28 cellular contexts compared by ENCODE assay signal in genomic region chr3:5035692-5036535, GRCh38. TPM values are rescaled to one million over a fixed set of nuclear protein-coding genes. Genes with fewer than 3 reads are reported as not detected.
DNase-seq lines count a peak whose midpoint lies in the region; ATAC-seq lines count a peak whose summit lies in the region.
"Had no signal": no experiment of that assay in that cellular context is flagged by ENCODE, and none has a peak within 500 bp of the region (broad histone marks: within the 10 kb centered on the region; RNA-seq: fewer than 3 reads in every experiment).

No MANE protein-coding gene starts in this region.

- H3K27ac ChIP-seq in trophoblast cell (ENCODE audit: low read depth, low read length), result no peak overlapping the region
- H3K27ac ChIP-seq: right atrium auricular region had no signal

- no peak overlapping the region for H3K4me3 ChIP-seq in trophoblast cell (ENCODE audit: low read depth, low read length)
- H3K4me3 ChIP-seq in HAP-1, result no peak overlapping the region
- H3K4me3 ChIP-seq: right atrium auricular region had no signal

- H3K79me1 ChIP-seq in trophoblast cell (ENCODE audit: low read length), result peaks cover 6% of the 10 kb centered on the region

- intact Hi-C loops in activated CD4-positive, alpha-beta T cell treated with anti-CD3 and anti-CD28 coated beads for 36 hours (cut with DNase I, micrococcal nuclease), result no loop called here
- intact Hi-C loops in activated T-helper 2 cell treated with anti-CD3 and anti-CD28 coated beads, Interferon-gamma antibody, Interleukin-2, Interleukin-4, amounts not matched to agents 10 μg/mL and 5 μg/mL and 100 μg/mL, durations not matched to agents 14 hours and 24 hours and 36 hours (cut with micrococcal nuclease), result loop anchor here (1.0 kb wide), 1 partner anchor 10 kb away; no protein-coding TSS in a partner anchor

- H2AK5ac ChIP-seq in trophoblast cell (ENCODE audit: low read length), result no peak overlapping the region

- peak; percentile 7 for ATAC-seq in activated CD4-positive, alpha-beta T cell treated with anti-CD3 and anti-CD28 coated beads for 36 hours
- peak; percentile 62 for ATAC-seq in HG03135 (IDR thresholded peaks at IDR 0.05; ENCODE audit: unreplicated experiment)
- ATAC-seq: activated T-cell treated with anti-CD3 and anti-CD28 coated beads, Interleukin-2, amount 50 U/mL, for 4 hours; HepG2; left cardiac atrium; naive thymus-derived CD8-positive, alpha-beta T cell; SK-N-SH treated with all-trans-retinoic acid at 6 μM for 48 hours had no signal

- H3K14ac ChIP-seq in trophoblast cell (ENCODE audit: low read length), result no peak overlapping the region

- no peak overlapping the region for H3K4me3 Mint-ChIP-seq in activated CD4-positive, alpha-beta T cell treated with anti-CD3 and anti-CD28 coated beads for 36 hours
- H3K4me3 Mint-ChIP-seq in activated CD4-positive, alpha-beta T cell treated with anti-CD3 and anti-CD28 coated beads, Interleukin-2, amount 10 ng/mL, durations not matched to agents 7 days and 5 days, result no peak overlapping the region
- H3K4me3 Mint-ChIP-seq in activated T-helper 2 cell treated with anti-CD3 and anti-CD28 coated beads, Interferon-gamma antibody, Interleukin-2, Interleukin-4, amounts not matched to agents 10 μg/mL and 5 μg/mL and 100 μg/mL, durations not matched to agents 14 hours and 24 hours and 36 hours (ENCODE audit: low read depth), result no peak overlapping the region
- H3K4me3 Mint-ChIP-seq: activated CD4-positive, alpha-beta memory T cell treated with anti-CD3 and anti-CD28 coated beads for 36 hours; activated naive CD4-positive, alpha-beta T cell treated with anti-CD3 and anti-CD28 coated beads, Interleukin-2, amount 50 U/mL, for 24 hours; activated T-cell treated with anti-CD3 and anti-CD28 coated beads, Interleukin-2, amount 50 U/mL, for 4 hours; H9; naive thymus-derived CD8-positive, alpha-beta T cell; type B pancreatic cell had no signal

- H3K23ac ChIP-seq in trophoblast cell (ENCODE audit: low read length), result no peak overlapping the region

- H2BK12ac ChIP-seq in trophoblast cell (ENCODE audit: low read length), result no peak overlapping the region

- H3K4me1 ChIP-seq in trophoblast cell (ENCODE audit: control insufficient read depth in 1 of 2, insufficient read depth in 2 of 2, low read length in 2 of 2) (peaks cover 5 to 12% of the 10 kb centered on the region in 2 experiments), HAP-1 (no peaks in the 10 kb centered on the region)
- H3K4me1 ChIP-seq: right atrium auricular region had no signal

- POLR2A ChIA-PET in activated CD4-positive, alpha-beta T cell treated with anti-CD3 and anti-CD28 coated beads for 36 hours (lab: Charles Lee), result interaction anchor here (0.6 kb wide), 2 partner anchors 8 to 34 kb away, joined by 3 to 5 read pairs; no protein-coding TSS in a partner anchor
- POLR2A ChIA-PET in activated CD4-positive, alpha-beta T cell treated with anti-CD3 and anti-CD28 coated beads, Interleukin-2, amount 10 ng/mL, durations not matched to agents 7 days and 5 days (lab: Charles Lee), result no interaction called here

- H2AFZ ChIP-seq in trophoblast cell (ENCODE audit: insufficient read depth, low read length, poor library complexity), result no peak overlapping the region

- H3K18ac ChIP-seq in trophoblast cell (ENCODE audit: low read length), result no peak overlapping the region

- no peak overlapping the region for H3K27ac Mint-ChIP-seq in activated CD4-positive, alpha-beta T cell treated with anti-CD3 and anti-CD28 coated beads for 36 hours
- H3K27ac Mint-ChIP-seq in activated CD4-positive, alpha-beta T cell treated with anti-CD3 and anti-CD28 coated beads, Interleukin-2, amount 10 ng/mL, durations not matched to agents 7 days and 5 days, result no peak overlapping the region
- peak overlapping the region; percentile 44 for H3K27ac Mint-ChIP-seq in activated T-helper 2 cell treated with anti-CD3 and anti-CD28 coated beads, Interferon-gamma antibody, Interleukin-2, Interleukin-4, amounts not matched to agents 10 μg/mL and 5 μg/mL and 100 μg/mL, durations not matched to agents 14 hours and 24 hours and 36 hours
- H3K27ac Mint-ChIP-seq: activated CD4-positive, alpha-beta memory T cell treated with anti-CD3 and anti-CD28 coated beads for 36 hours; activated naive CD4-positive, alpha-beta T cell treated with anti-CD3 and anti-CD28 coated beads, Interleukin-2, amount 50 U/mL, for 24 hours; H9; type B pancreatic cell had no signal

- H3K4me1 Mint-ChIP-seq in activated CD4-positive, alpha-beta T cell treated with anti-CD3 and anti-CD28 coated beads for 36 hours, result peaks cover 16% of the 10 kb centered on the region
- peaks cover 28% of the 10 kb centered on the region for H3K4me1 Mint-ChIP-seq in activated CD4-positive, alpha-beta T cell treated with anti-CD3 and anti-CD28 coated beads, Interleukin-2, amount 10 ng/mL, durations not matched to agents 7 days and 5 days
- peaks cover 40% of the 10 kb centered on the region for H3K4me1 Mint-ChIP-seq in activated T-helper 2 cell treated with anti-CD3 and anti-CD28 coated beads, Interferon-gamma antibody, Interleukin-2, Interleukin-4, amounts not matched to agents 10 μg/mL and 5 μg/mL and 100 μg/mL, durations not matched to agents 14 hours and 24 hours and 36 hours (ENCODE audit: low read depth)
- H3K4me1 Mint-ChIP-seq: activated naive CD4-positive, alpha-beta T cell treated with anti-CD3 and anti-CD28 coated beads, Interleukin-2, amount 50 U/mL, for 24 hours had no signal

- no peak overlapping the region for H4K91ac ChIP-seq in trophoblast cell (ENCODE audit: low read depth, low read length)

- H3K27me3 Mint-ChIP-seq in activated CD4-positive, alpha-beta T cell treated with anti-CD3 and anti-CD28 coated beads for 36 hours, result peaks cover 2% of the 10 kb centered on the region
- H3K27me3 Mint-ChIP-seq in activated CD4-positive, alpha-beta T cell treated with anti-CD3 and anti-CD28 coated beads, Interleukin-2, amount 10 ng/mL, durations not matched to agents 7 days and 5 days, result no peaks in the 10 kb centered on the region
- no peaks in the 10 kb centered on the region for H3K27me3 Mint-ChIP-seq in activated T-helper 2 cell treated with anti-CD3 and anti-CD28 coated beads, Interferon-gamma antibody, Interleukin-2, Interleukin-4, amounts not matched to agents 10 μg/mL and 5 μg/mL and 100 μg/mL, durations not matched to agents 14 hours and 24 hours and 36 hours (ENCODE audit: low read depth)
- H3K27me3 Mint-ChIP-seq: activated CD4-positive, alpha-beta memory T cell treated with anti-CD3 and anti-CD28 coated beads for 36 hours; activated naive CD4-positive, alpha-beta T cell treated with anti-CD3 and anti-CD28 coated beads, Interleukin-2, amount 50 U/mL, for 24 hours; type B pancreatic cell had no signal

- no peak overlapping the region for H4K12ac ChIP-seq in trophoblast cell (ENCODE audit: low read depth, low read length)

- H2BK120ac ChIP-seq in trophoblast cell (ENCODE audit: insufficient read depth, low read length, poor library complexity), result no peak overlapping the region

- no peaks in the 10 kb centered on the region for H3K79me2 ChIP-seq in trophoblast cell (ENCODE audit: control insufficient read depth, insufficient read depth, low read length, poor library complexity)

- H3K9me3 ChIP-seq in trophoblast cell (ENCODE audit: insufficient read depth, low read depth, low read length) (no peaks in the 10 kb centered on the region), HAP-1 (no peaks in the 10 kb centered on the region)
- H3K9me3 ChIP-seq: right atrium auricular region had no signal

- H3K36me3 Mint-ChIP-seq in activated CD4-positive, alpha-beta T cell treated with anti-CD3 and anti-CD28 coated beads for 36 hours (ENCODE audit: low read depth), result no peaks in the 10 kb centered on the region
- no peaks in the 10 kb centered on the region for H3K36me3 Mint-ChIP-seq in activated CD4-positive, alpha-beta T cell treated with anti-CD3 and anti-CD28 coated beads, Interleukin-2, amount 10 ng/mL, durations not matched to agents 7 days and 5 days (ENCODE audit: low read depth)
- no peaks in the 10 kb centered on the region for H3K36me3 Mint-ChIP-seq in activated T-helper 2 cell treated with anti-CD3 and anti-CD28 coated beads, Interferon-gamma antibody, Interleukin-2, Interleukin-4, amounts not matched to agents 10 μg/mL and 5 μg/mL and 100 μg/mL, durations not matched to agents 14 hours and 24 hours and 36 hours (ENCODE audit: low read depth)
- H3K36me3 Mint-ChIP-seq: activated CD4-positive, alpha-beta memory T cell treated with anti-CD3 and anti-CD28 coated beads for 36 hours; activated naive CD4-positive, alpha-beta T cell treated with anti-CD3 and anti-CD28 coated beads, Interleukin-2, amount 50 U/mL, for 24 hours; naive thymus-derived CD8-positive, alpha-beta T cell; type B pancreatic cell had no signal

- no peak for DNase-seq in activated CD4-positive, alpha-beta T cell treated with anti-CD3 and anti-CD28 coated beads for 36 hours
- no peak for DNase-seq in activated CD4-positive, alpha-beta T cell treated with anti-CD3 and anti-CD28 coated beads, Interleukin-2, amount 10 ng/mL, durations not matched to agents 7 days and 5 days
- no peak for DNase-seq in activated T-helper 2 cell treated with anti-CD3 and anti-CD28 coated beads, Interferon-gamma antibody, Interleukin-2, Interleukin-4, amounts not matched to agents 10 μg/mL and 5 μg/mL and 100 μg/mL, durations not matched to agents 14 hours and 24 hours and 36 hours (ENCODE audit: low spot score)
- peak; percentile 39 to 72 for DNase-seq in trophoblast cell
- DNase-seq in Ammon's horn (ENCODE audit: low spot score), result no peak
- no peak for DNase-seq in NCI-H1048 (lab: John Stamatoyannopoulos, UW)
- DNase-seq in HAP-1 (ENCODE audit: low spot score in 2 of 2), result no peak
- DNase-seq: 8988T; activated CD4-positive, alpha-beta memory T cell treated with anti-CD3 and anti-CD28 coated beads for 36 hours; activated T-cell treated with anti-CD3 and anti-CD28 coated beads, Interleukin-2, amount 50 U/mL, for 4 hours; anterior cingulate cortex; central memory CD4-positive, alpha-beta T cell; COR-L47; DMS79; H9; head of caudate nucleus; left cardiac atrium; naive thymus-derived CD8-positive, alpha-beta T cell; NCI-H1417 treated with DMSO at 0.1 percent for 48 hours; NCI-H2171 treated with DMSO at 0.1 percent for 48 hours; RPMI8226; stimulated activated CD4-positive, alpha-beta T cell treated with anti-CD3 and anti-CD28 coated beads, Interleukin-4, amount 100 ng/mL, for 24 hours had no signal

- H3K9ac ChIP-seq in trophoblast cell (ENCODE audit: low read length), result no peak overlapping the region

- H3K4ac ChIP-seq in trophoblast cell (ENCODE audit: low read depth, low read length), result no peak overlapping the region

- no CpG with 5 or more reads among the region's 14 CpGs for WGBS in trophoblast cell (ENCODE audit: extremely low coverage, insufficient coverage, insufficient read length)

- no peak overlapping the region for H3K4me2 ChIP-seq in trophoblast cell (ENCODE audit: low read length)

- CTCF ChIA-PET in activated CD4-positive, alpha-beta T cell treated with anti-CD3 and anti-CD28 coated beads for 36 hours (lab: Charles Lee), result interaction anchor here (0.6 to 1.1 kb wide), 4 partner anchors 16 to 325 kb away, joined by 3 to 4 read pairs (median 3); no protein-coding TSS in a partner anchor
- CTCF ChIA-PET in activated CD4-positive, alpha-beta T cell treated with anti-CD3 and anti-CD28 coated beads, Interleukin-2, amount 10 ng/mL, durations not matched to agents 7 days and 5 days (lab: Charles Lee), result interaction anchor here (0.5 to 2.8 kb wide), 9 partner anchors 9 to 202 kb away, joined by 3 to 11 read pairs (median 3); no protein-coding TSS in a partner anchor

- no peak overlapping the region for H2BK5ac ChIP-seq in trophoblast cell (ENCODE audit: low read depth, low read length, poor library complexity)

- no peaks in the 10 kb centered on the region for H3K27me3 ChIP-seq in trophoblast cell (ENCODE audit: insufficient read depth, low read length)
- no peaks in the 10 kb centered on the region for H3K27me3 ChIP-seq in HAP-1 (ENCODE audit: low read depth)
- H3K27me3 ChIP-seq: right atrium auricular region had no signal

- in situ Hi-C loops in HAP-1 (cut with MboI; ENCODE audit: low sequenced_read_pairs), result no loop called here

- H3K36me3 ChIP-seq in trophoblast cell (ENCODE audit: control insufficient read depth in 1 of 2, insufficient read depth in 2 of 2, low read length in 2 of 2), result no peaks in the 10 kb centered on the region
- no peaks in the 10 kb centered on the region for H3K36me3 ChIP-seq in HAP-1 (replicated peaks)
- H3K36me3 ChIP-seq: right atrium auricular region had no signal

- H4K8ac ChIP-seq in trophoblast cell (ENCODE audit: low read depth, low read length), result no peak overlapping the region

- H3K9me3 Mint-ChIP-seq in activated CD4-positive, alpha-beta T cell treated with anti-CD3 and anti-CD28 coated beads for 36 hours (ENCODE audit: low read depth), result no peaks in the 10 kb centered on the region
- no peaks in the 10 kb centered on the region for H3K9me3 Mint-ChIP-seq in activated CD4-positive, alpha-beta T cell treated with anti-CD3 and anti-CD28 coated beads, Interleukin-2, amount 10 ng/mL, durations not matched to agents 7 days and 5 days
- H3K9me3 Mint-ChIP-seq in activated T-helper 2 cell treated with anti-CD3 and anti-CD28 coated beads, Interferon-gamma antibody, Interleukin-2, Interleukin-4, amounts not matched to agents 10 μg/mL and 5 μg/mL and 100 μg/mL, durations not matched to agents 14 hours and 24 hours and 36 hours, result no peaks in the 10 kb centered on the region
- H3K9me3 Mint-ChIP-seq: activated CD4-positive, alpha-beta memory T cell treated with anti-CD3 and anti-CD28 coated beads for 36 hours; activated naive CD4-positive, alpha-beta T cell treated with anti-CD3 and anti-CD28 coated beads, Interleukin-2, amount 50 U/mL, for 24 hours; activated T-cell treated with anti-CD3 and anti-CD28 coated beads, Interleukin-2, amount 50 U/mL, for 4 hours; H9; naive thymus-derived CD8-positive, alpha-beta T cell; type B pancreatic cell had no signal

RNA-seq across cellular contexts. Expression of gene BHLHE40, which starts 56.7 kb away (rescaled TPM):
- total RNA-seq in activated CD4-positive, alpha-beta T cell treated with anti-CD3 and anti-CD28 coated beads for 36 hours, result 100 to 1,000 TPM; 258 to 273 TPM
- total RNA-seq in activated CD4-positive, alpha-beta T cell treated with anti-CD3 and anti-CD28 coated beads, Interleukin-2, amount 10 ng/mL, durations not matched to agents 7 days and 5 days, result 100 to 1,000 TPM; 105 to 112 TPM
- 421 and 425 TPM in 2 replicates for total RNA-seq in activated T-helper 2 cell treated with anti-CD3 and anti-CD28 coated beads, Interferon-gamma antibody, Interleukin-2, Interleukin-4, amounts not matched to agents 10 μg/mL and 5 μg/mL and 100 μg/mL, durations not matched to agents 14 hours and 24 hours and 36 hours
- 173 and 187 TPM in 2 replicates for polyA plus RNA-seq in trophoblast cell (2013)

Comparison
In these comparisons a context has a peak if more than half of its experiments do, and no peak if none do; other contexts are left out.
1. DNase-seq: peak in trophoblast cell (2 of 2); none in activated CD4-positive, alpha-beta T cell treated with anti-CD3 and anti-CD28 coated beads for 36 hours (single experiment), activated CD4-positive, alpha-beta T cell treated with anti-CD3 and anti-CD28 coated beads, Interleukin-2, amount 10 ng/mL, durations not matched to agents 7 days and 5 days (single experiment), activated T-helper 2 cell treated with anti-CD3 and anti-CD28 coated beads, Interferon-gamma antibody, Interleukin-2, Interleukin-4, amounts not matched to agents 10 μg/mL and 5 μg/mL and 100 μg/mL, durations not matched to agents 14 hours and 24 hours and 36 hours (single experiment), Ammon's horn (single experiment), NCI-H1048 (single experiment) and HAP-1 (0 of 2).